In the genomic region with DNA sequence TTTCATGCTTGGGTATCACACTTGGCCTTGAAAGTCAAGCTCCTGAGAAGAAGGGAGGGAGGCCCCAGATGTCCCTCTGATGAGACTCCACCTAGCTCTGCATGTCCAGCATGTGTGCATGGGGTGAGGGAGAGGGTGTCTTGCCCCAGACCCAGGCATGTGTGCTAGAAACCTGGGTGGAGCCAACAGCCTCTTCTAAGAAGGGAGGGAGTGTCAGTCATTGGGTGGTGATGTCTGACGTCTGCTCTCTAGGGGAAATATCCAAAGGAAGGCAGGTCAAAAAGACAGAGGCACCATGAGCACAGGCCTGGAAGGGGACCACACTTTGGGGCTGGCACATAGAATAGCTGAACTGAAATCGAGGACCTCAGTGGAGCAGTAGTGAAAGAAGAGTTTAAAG, we compare ENCODE assay signal across 21 cellular contexts.
"Had no signal": no experiment of that assay in that cellular context is flagged by ENCODE, and none has a peak within 500 bp of the region (broad histone marks: within the 10 kb centered on the region; RNA-seq: fewer than 3 reads in every experiment).

No MANE protein-coding gene starts in this region.

- FAIRE-seq: HTR-8/SVneo, RCC 7860 had no signal

- H3K4me1 ChIP-seq: SJCRH30 had no signal

- ATAC-seq: SK-N-SH treated with all-trans-retinoic acid at 6 μM for 48 hours had no signal

- H3K9me3 ChIP-seq: SJCRH30 had no signal

- H3K36me3 ChIP-seq: SJCRH30 had no signal

- H3K27me3 ChIP-seq: SJCRH30 had no signal

- H3K4me3 ChIP-seq: SJCRH30 had no signal

- H3K27ac ChIP-seq: HL-60, SJCRH30 had no signal

- DNase-seq: KBM-7, MM.1S, NCI-H1092 treated with DMSO at 0.1 percent for 48 hours, NCI-H1436, NCI-H187, NCI-H2029, NCI-H2081 treated with DMSO at 0.1 percent for 48 hours, NCI-H2171, NCI-H226, NCI-H446, NCI-H510A, NCI-H524 treated with DMSO at 0.1 percent for 48 hours, NCI-H69, NCI-H774, RPMI8226, SHP77 treated with DMSO at 0.1 percent for 48 hours, SJCRH30 had no signal
